31 cellular contexts compared by ENCODE assay signal in genomic region chr2:175688241-175688640, GRCh38.
"Had no signal": no experiment of that assay in that cellular context is flagged by ENCODE, and none has a peak within 500 bp of the region (broad histone marks: within the 10 kb centered on the region; RNA-seq: fewer than 3 reads in every experiment).

No MANE protein-coding gene starts in this region.

- H3K36me3 ChIP-seq: brain microvascular endothelial cell, cardiac muscle cell, Peyer's patch, SJSA1, WERI-Rb-1 had no signal

- H3K27ac ChIP-seq: brain microvascular endothelial cell, cardiac muscle cell, Peyer's patch, SJSA1, WERI-Rb-1 had no signal

- H3K4me3 ChIP-seq: cardiac muscle cell, K562, Peyer's patch, SJSA1 had no signal

- H3K4me1 ChIP-seq: Peyer's patch, SJSA1 had no signal

- DNase-seq: activated CD4-positive, alpha-beta memory T cell treated with anti-CD3 and anti-CD28 coated beads, Interleukin-2, amount 10 ng/mL, durations not matched to agents 7 days and 5 days; activated CD4-positive, alpha-beta T cell treated with anti-CD3 and anti-CD28 coated beads for 1 hour; activated CD4-positive, alpha-beta T cell treated with anti-CD3 and anti-CD28 coated beads for 48 hours; activated CD4-positive, CD25-positive, alpha-beta regulatory T cell; activated CD8-positive, alpha-beta memory T cell treated with anti-CD3 and anti-CD28 coated beads for 24 hours; activated CD8-positive, alpha-beta memory T cell treated with anti-CD3 and anti-CD28 coated beads, Interleukin-2, amount 10 ng/mL, durations not matched to agents 7 days and 5 days; activated CD8-positive, alpha-beta memory T cell treated with anti-CD3 and anti-CD28 coated beads, Interleukin-2, amount 50 U/mL, for 48 hours; activated effector memory CD4-positive, alpha-beta T cell treated with Interleukin-2 at 50 U/mL for 16 hours; activated naive CD4-positive, alpha-beta T cell treated with anti-CD3 and anti-CD28 coated beads, Interleukin-2, amount 10 ng/mL, durations not matched to agents 7 days and 5 days; activated naive CD8-positive, alpha-beta T cell treated with anti-CD3 and anti-CD28 coated beads, Interleukin-2, amount 50 U/mL, for 24 hours; activated T-cell treated with anti-CD3 and anti-CD28 coated beads, Interleukin-2, amount 50 U/mL, for 48 hours; anterior cingulate cortex; brain microvascular endothelial cell; NCI-H1092 treated with DMSO at 0.1 percent for 48 hours; NCI-H1694; NCI-H2081 treated with DMSO at 0.1 percent for 48 hours; NCI-H446; NCI-H510A treated with DMSO at 0.1 percent for 48 hours; NCI-H526 treated with DMSO at 0.1 percent for 48 hours; NK-92 treated with Interleukin-12 subunit alpha and Interleukin-12 subunit beta, amount 100 ng/mL, for 24 hours; PC-3; Peyer's patch; RPMI8226; SHP77 treated with DMSO at 0.1 percent for 48 hours; T-helper 1 cell; T-helper 2 cell; T-helper 9 cell; WERI-Rb-1 had no signal

- H3K9me3 ChIP-seq: Peyer's patch, SJSA1 had no signal

- H3K27me3 ChIP-seq: brain microvascular endothelial cell, Peyer's patch had no signal
